8 cellular contexts compared by ENCODE assay signal in the genomic region with DNA sequence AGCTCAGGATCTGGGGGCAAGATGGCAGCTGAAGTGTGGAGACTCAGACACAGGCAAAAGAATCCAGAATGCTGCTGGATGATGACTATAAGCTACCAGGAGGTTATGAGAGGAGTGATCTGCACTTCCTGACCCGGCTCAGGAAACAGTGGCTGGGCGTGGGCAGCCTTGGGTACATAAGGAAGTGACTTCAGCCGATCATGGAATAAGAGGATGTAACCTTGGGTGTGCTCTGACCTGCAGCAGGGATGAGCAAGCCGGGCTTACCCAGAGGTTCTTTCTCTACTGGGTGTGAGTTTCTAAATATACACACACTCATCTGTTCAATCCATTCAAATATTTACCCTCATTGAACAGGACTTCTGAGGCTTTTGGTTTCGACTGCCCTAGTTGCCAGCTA.
DNase-seq lines count a peak whose midpoint lies in the region; ATAC-seq and TF ChIP-seq lines count a peak whose summit lies in the region.

No MANE protein-coding gene starts in this region.

- H3K4me1 ChIP-seq in lower lobe of right lung, result peaks cover 91% of the 10 kb centered on the region
- H3K4me1 ChIP-seq in vagina, result peaks cover 91% of the 10 kb centered on the region
- H3K4me1 ChIP-seq in mesendoderm (ENCODE audit: control insufficient read depth, low read depth, low read length), result no peaks in the 10 kb centered on the region

- no peak overlapping the region for H3K4me2 ChIP-seq in mesendoderm (ENCODE audit: low read length)

- H3K9me3 ChIP-seq in lower lobe of right lung (no peaks in the 10 kb centered on the region), vagina (no peaks in the 10 kb centered on the region)

- H3K18ac ChIP-seq in mesendoderm (ENCODE audit: low read length), result no peak overlapping the region

- no peaks in the 10 kb centered on the region for H3K79me1 ChIP-seq in mesendoderm (ENCODE audit: low read length)

- intact Hi-C loops in lower lobe of right lung (cut with DNase I) (no loop called here), vagina (cut with DNase I) (no loop called here)

- H3K36me3 ChIP-seq in brain microvascular endothelial cell (replicated peaks) (no peaks in the 10 kb centered on the region), lower lobe of right lung (peaks cover 12% of the 10 kb centered on the region), vagina (no peaks in the 10 kb centered on the region), mesendoderm (ENCODE audit: control insufficient read depth, insufficient read depth, low read length) (no peaks in the 10 kb centered on the region)

- H2BK120ac ChIP-seq in mesendoderm (ENCODE audit: low read depth, low read length), result no peak overlapping the region

- ATAC-seq in GM19452 (IDR thresholded peaks at IDR 0.05; ENCODE audit: unreplicated experiment) (peak; percentile 61), lower lobe of right lung (peak; percentile 89 to 92), GM19467 (IDR thresholded peaks at IDR 0.05; ENCODE audit: unreplicated experiment) (no peak)

- no peak overlapping the region for H3K4me3 ChIP-seq in brain microvascular endothelial cell (ENCODE audit: low read depth, low read length)
- H3K4me3 ChIP-seq in lower lobe of right lung, result no peak overlapping the region
- H3K4me3 ChIP-seq in vagina, result no peak overlapping the region
- no peak overlapping the region for H3K4me3 ChIP-seq in mesendoderm (ENCODE audit: low read length)

- in situ Hi-C loops in brain microvascular endothelial cell (cut with HindIII; ENCODE audit: low pct_ligation_motif_present, low sequenced_read_pairs), result no loop called here

- H4K5ac ChIP-seq in mesendoderm (ENCODE audit: low read length), result no peak overlapping the region

- no peak overlapping the region for H2AK5ac ChIP-seq in mesendoderm (ENCODE audit: low read length)

- H2BK5ac ChIP-seq in mesendoderm (ENCODE audit: low read length), result no peak overlapping the region

- no peak overlapping the region for H4K8ac ChIP-seq in mesendoderm (ENCODE audit: low read depth, low read length)

- H3K27ac ChIP-seq in brain microvascular endothelial cell (peak overlapping the region; percentile 50), lower lobe of right lung (peak overlapping the region; percentile 70), vagina (peak overlapping the region; percentile 66), mesendoderm (ENCODE audit: low read depth, low read length) (no peak overlapping the region)

- no peak overlapping the region for H3K4ac ChIP-seq in mesendoderm (ENCODE audit: low read depth, low read length)

- H3K23ac ChIP-seq in mesendoderm (ENCODE audit: low read length), result no peak overlapping the region

- H3K9ac ChIP-seq in mesendoderm (ENCODE audit: low read length), result no peak overlapping the region

- H3K79me2 ChIP-seq in mesendoderm (ENCODE audit: control insufficient read depth, insufficient read depth, low read length), result no peaks in the 10 kb centered on the region

- DNase-seq in 8988T (peak; percentile 37), NOMO-1 treated with dmso at 0.1 percent for 144 hours (lab: John Stamatoyannopoulos, UW; ENCODE audit: unreplicated experiment) (peak; percentile 81), brain microvascular endothelial cell (peak; percentile 79), lower lobe of right lung (peak; percentile 92), vagina (ENCODE audit: extremely low spot score in 2 of 2) (no peak), mesendoderm (no peak)

- no peak for TF ChIP-seq POLR2A in vagina (IDR thresholded peaks at IDR 0.05)

- no CpG with 5 or more reads among the region's 5 CpGs for WGBS in mesendoderm (ENCODE audit: extremely low coverage, insufficient coverage, low lambda C conversion rate)

- no peak overlapping the region for H3K56ac ChIP-seq in mesendoderm (ENCODE audit: low read length)

- no peak overlapping the region for H2BK15ac ChIP-seq in mesendoderm (replicated peaks; ENCODE audit: low read depth)

- H3K27me3 ChIP-seq in brain microvascular endothelial cell (replicated peaks) (no peaks in the 10 kb centered on the region), lower lobe of right lung (ENCODE audit: low read depth) (no peaks in the 10 kb centered on the region), vagina (no peaks in the 10 kb centered on the region), mesendoderm (ENCODE audit: insufficient read depth, low read length, poor library complexity) (no peaks in the 10 kb centered on the region)

- TF ChIP-seq CTCF in brain microvascular endothelial cell (IDR thresholded peaks at IDR 0.05; ENCODE audit: low read depth, low read length, missing control alignments), result no peak
- no peak for TF ChIP-seq CTCF in lower lobe of right lung (IDR thresholded peaks at IDR 0.05)
- no peak for TF ChIP-seq CTCF in vagina (IDR thresholded peaks at IDR 0.05)

Comparison
In these comparisons a context has a peak if more than half of its experiments do, and no peak if none do; other contexts are left out.
1. DNase-seq: peak in 8988T (single experiment), NOMO-1 treated with dmso at 0.1 percent for 144 hours (single experiment), brain microvascular endothelial cell (single experiment) and lower lobe of right lung (single experiment); none in vagina (0 of 2) and mesendoderm (single experiment).